ENCODE assay signal across 8 cellular contexts in genomic region chr5:131262953-131263541, GRCh38. TPM values are rescaled to one million over a fixed set of nuclear protein-coding genes. Genes with fewer than 3 reads are reported as not detected.
DNase-seq lines count a peak whose midpoint lies in the region; ATAC-seq, FAIRE-seq and TF ChIP-seq lines count a peak whose summit lies in the region.

No MANE protein-coding gene starts in this region.

- peak overlapping the region; percentile 100 for H3K4me2 ChIP-seq in endothelial cell of umbilical vein (ENCODE audit: insufficient read depth, low read length)
- peak overlapping the region; percentile 59 for H3K4me2 ChIP-seq in neuronal stem cell (ENCODE audit: insufficient read depth, low read length, poor library complexity, severe bottlenecking)

- no peak for TF ChIP-seq CTCF in endothelial cell of umbilical vein (IDR thresholded peaks at IDR 0.05; ENCODE audit: extremely low read depth in 1 of 2, insufficient read depth in 1 of 2, low read depth in 1 of 2, low read length in 2 of 2)

- intact Hi-C loops in endothelial cell of umbilical vein (cut with micrococcal nuclease): loop anchor here (1.0 kb wide), 1 partner anchor 93 kb away; the partner anchor contains the start of gene LYRM7
- intact Hi-C loops in posterior vena cava (cut with DNase I): no loop called here

- H2BK12ac ChIP-seq in neuronal stem cell (ENCODE audit: low read length): no peak overlapping the region

- H2BK5ac ChIP-seq in neuronal stem cell (ENCODE audit: low read length): no peak overlapping the region

- no peaks in the 10 kb centered on the region for H3K9me3 ChIP-seq in endothelial cell of umbilical vein (replicated peaks; ENCODE audit: control insufficient read depth, insufficient read depth, low read length)
- H3K9me3 ChIP-seq in neuronal stem cell (replicated peaks in 1 of 2; ENCODE audit: control insufficient read depth in 2 of 2, insufficient read depth in 1 of 2, low read depth in 1 of 2, low read length in 2 of 2): no peaks in the 10 kb centered on the region

- H3K27ac ChIP-seq in endothelial cell of umbilical vein (ENCODE audit: insufficient read depth, low read depth, low read length): peak overlapping the region; percentile 47
- H3K27ac ChIP-seq in neuronal stem cell (replicated peaks; ENCODE audit: low read length): no peak overlapping the region

- dilution Hi-C loops in endothelial cell of umbilical vein (cut with MboI; ENCODE audit: extremely low pct_ligation_motif_present, low sequenced_read_pairs): no loop called here

- H3K4me1 ChIP-seq in endothelial cell of umbilical vein (ENCODE audit: control insufficient read depth, extremely low read depth, insufficient read depth, low read length) (peaks cover 33% of the 10 kb centered on the region), neuronal stem cell (ENCODE audit: control insufficient read depth in 2 of 2, insufficient read depth in 1 of 2, low read depth in 1 of 2, low read length in 2 of 2) (peaks cover 0 to 2% of the 10 kb centered on the region in 2 donors)

- H2AFZ ChIP-seq in endothelial cell of umbilical vein (ENCODE audit: low read depth, low read length) (peak overlapping the region; percentile 97), neuronal stem cell (ENCODE audit: low read length) (peak overlapping the region; percentile 98)

- peak overlapping the region; percentile 83 for H3K9ac ChIP-seq in endothelial cell of umbilical vein (replicated peaks; ENCODE audit: extremely low read depth, insufficient read depth, low read length)
- no peak overlapping the region for H3K9ac ChIP-seq in neuronal stem cell (ENCODE audit: low read depth, low read length, poor library complexity)

- TSS peak; percentile 77 for BruUV-seq in endothelial cell of umbilical vein (replicated peaks; lab: Mats Ljungman, UMichigan)

- H3K23ac ChIP-seq in neuronal stem cell (ENCODE audit: low read depth, low read length, poor library complexity): no peak overlapping the region

- H3K36me3 ChIP-seq in endothelial cell of umbilical vein (ENCODE audit: control insufficient read depth in 2 of 2, extremely low read depth in 1 of 2, insufficient read depth in 2 of 2, low read length in 2 of 2) (no peaks in the 10 kb centered on the region), neuronal stem cell (replicated peaks in 1 of 2; ENCODE audit: control insufficient read depth in 2 of 2, insufficient read depth in 2 of 2, low read length in 2 of 2) (no peaks in the 10 kb centered on the region)

- POLR2A ChIA-PET in endothelial cell of umbilical vein (lab: Charles Lee): interaction anchor here (0.6 kb wide), 1 partner anchor 10 kb away, joined by 3 read pairs; no protein-coding TSS in a partner anchor

- peaks cover 31% of the 10 kb centered on the region for H3K79me2 ChIP-seq in endothelial cell of umbilical vein (ENCODE audit: control insufficient read depth, insufficient read depth, low read length)

- H4K91ac ChIP-seq in neuronal stem cell (ENCODE audit: low read depth, low read length, poor library complexity): no peak overlapping the region

- H3K18ac ChIP-seq in neuronal stem cell (ENCODE audit: low read length): no peak overlapping the region

- no peak for FAIRE-seq in endothelial cell of umbilical vein (lab: Jason Lieb, UNC)

- TF ChIP-seq POLR2A in Raji (IDR thresholded peaks at IDR 0.05; ENCODE audit: insufficient read depth, low read depth, low read length) (0 out of 2 replicates have a peak, but pooled peaks have one; percentile 29), endothelial cell of umbilical vein (IDR thresholded peaks at IDR 0.05; ENCODE audit: low read depth, low read length) (no peak)

- no peak overlapping the region for H2BK120ac ChIP-seq in neuronal stem cell (ENCODE audit: low read depth, low read length)

- H4K20me1 ChIP-seq in endothelial cell of umbilical vein (replicated peaks; ENCODE audit: control insufficient read depth, extremely low read depth, insufficient read depth, low read length): no peaks in the 10 kb centered on the region

- H3K27me3 ChIP-seq in endothelial cell of umbilical vein (ENCODE audit: control insufficient read depth in 2 of 2, insufficient read depth in 2 of 2, low read length in 2 of 2) (no peaks in the 10 kb centered on the region), neuronal stem cell (ENCODE audit: control insufficient read depth in 3 of 3, insufficient read depth in 3 of 3, low read depth in 1 of 3, low read length in 3 of 3) (no peaks in the 10 kb centered on the region)

- CTCF ChIA-PET in endothelial cell of umbilical vein (lab: Charles Lee): interaction anchor here (1.1 to 3.1 kb wide), 3 partner anchors 13 to 119 kb away, joined by 3 to 20 read pairs (median 3); no protein-coding TSS in a partner anchor

- peak; percentile 18 for ATAC-seq in GM18499 (IDR thresholded peaks at IDR 0.05; ENCODE audit: insufficient read depth, unreplicated experiment)
- ATAC-seq in HG02981 (IDR thresholded peaks at IDR 0.05; ENCODE audit: unreplicated experiment): peak; percentile 23

- no peaks in the 10 kb centered on the region for H3K79me1 ChIP-seq in neuronal stem cell (ENCODE audit: low read depth, low read length)

- H3K9me1 ChIP-seq in endothelial cell of umbilical vein (replicated peaks; ENCODE audit: control insufficient read depth, extremely low read depth, insufficient read depth, low read length): no peaks in the 10 kb centered on the region

- peak; percentile 21 for DNase-seq in A172 (ENCODE audit: low spot score)
- peak; percentile 49 for DNase-seq in endothelial cell of umbilical vein (ENCODE audit: low read depth, low spot score)
- DNase-seq in neuronal stem cell (ENCODE audit: low spot score): no peak
- no peak for DNase-seq in DMS153 treated with DMSO at 0.1 percent for 48 hours (lab: John Stamatoyannopoulos, UW; ENCODE audit: unreplicated experiment)
- no peak for DNase-seq in posterior vena cava (ENCODE audit: low spot score)

- no peak overlapping the region for H3K4ac ChIP-seq in neuronal stem cell (ENCODE audit: low read length)

- H3K4me3 ChIP-seq in endothelial cell of umbilical vein (replicated peaks in 1 of 3; ENCODE audit: insufficient read depth in 1 of 3, low read depth in 1 of 3, low read length in 3 of 3): peak overlapping the region; percentile 71 to 91 (median 90)
- peak overlapping the region; percentile 84 to 96 for H3K4me3 ChIP-seq in neuronal stem cell (ENCODE audit: low read length in 2 of 2)

- no peak overlapping the region for H2AK5ac ChIP-seq in neuronal stem cell (ENCODE audit: low read depth, low read length)

- no peak overlapping the region for H4K8ac ChIP-seq in neuronal stem cell (ENCODE audit: low read depth, low read length)

- H3K14ac ChIP-seq in neuronal stem cell (ENCODE audit: low read length): no peak overlapping the region

- WGBS in neuronal stem cell (ENCODE audit: extremely low coverage in 2 of 2, insufficient read length in 2 of 2, insufficient replicate concordance in 1 of 2), 2 donors: no CpG with 5 or more reads among the region's 10 CpGs

- H2BK15ac ChIP-seq in neuronal stem cell (ENCODE audit: low read length): no peak overlapping the region

TF ChIP-seq in endothelial cell of umbilical vein, 7 proteins besides CTCF, POLR2A, EP300 and RAD21:
- TF ChIP-seq EZH2 (IDR thresholded peaks at IDR 0.05; ENCODE audit: borderline replicate concordance, low read depth, low read length, severe bottlenecking) (no peak), JUN (IDR thresholded peaks at IDR 0.05; ENCODE audit: borderline replicate concordance, insufficient read depth, insufficient read length, low read depth) (no peak)
- TF ChIP-seq, protein P1, sequence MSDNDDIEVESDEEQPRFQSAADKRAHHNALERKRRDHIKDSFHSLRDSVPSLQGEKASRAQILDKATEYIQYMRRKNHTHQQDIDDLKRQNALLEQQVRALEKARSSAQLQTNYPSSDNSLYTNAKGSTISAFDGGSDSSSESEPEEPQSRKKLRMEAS (IDR thresholded peaks at IDR 0.05; ENCODE audit: insufficient read depth, insufficient read length): no peak
TF ChIP-seq in endothelial cell of umbilical vein: peak in this region for 0.

RNA-seq across cellular contexts. Expression of gene CDC42SE2, which starts 0.8 kb away (rescaled TPM):
- total RNA-seq in A172 (2014; rRNA removed; shearing (Covaris generic)): 49.6 and 52.3 TPM in 2 replicates
- 21.2 and 21.9 TPM in 2 replicates for total RNA-seq in endothelial cell of umbilical vein
- polyA plus RNA-seq in endothelial cell of umbilical vein: 10.7 and 14.7 TPM in 2 replicates
- 11.7 and 12.6 TPM in 2 replicates for polyA plus RNA-seq in endothelial cell of umbilical vein (2011; cell fraction: cytosol; rRNA removed)
- 8.6 and 12.8 TPM in 2 replicates for polyA plus RNA-seq in endothelial cell of umbilical vein (2011; cell fraction: nucleus; rRNA removed)
- polyA plus RNA-seq in endothelial cell of umbilical vein (2012): 14.7 and 19.0 TPM in 2 replicates
- polyA minus RNA-seq in endothelial cell of umbilical vein: 25.2 and 27.9 TPM in 2 replicates
- polyA minus RNA-seq in endothelial cell of umbilical vein (2011; cell fraction: cytosol; rRNA and poly(A)+ RNA removed): 9.8 TPM
- polyA minus RNA-seq in endothelial cell of umbilical vein (2011; cell fraction: nucleus; rRNA and poly(A)+ RNA removed): 19.6 and 27.8 TPM in 2 replicates
- polyA plus RNA-seq in neuronal stem cell (2013, experiment 1 of 2): 25.1 TPM
- 25.5 TPM for polyA plus RNA-seq in neuronal stem cell (2013, experiment 2 of 2)
- total RNA-seq in posterior vena cava: 10 to 100 TPM; 17.0 to 18.5 TPM

Comparison
In these comparisons a context has a peak if more than half of its experiments do, and no peak if none do; other contexts are left out.
1. DNase-seq: peak in A172 (single experiment) and endothelial cell of umbilical vein (single experiment); none in neuronal stem cell (single experiment), DMS153 treated with DMSO at 0.1 percent for 48 hours (single experiment) and posterior vena cava (single experiment).